ENCODE assay signal across 14 cellular contexts in the genomic region with DNA sequence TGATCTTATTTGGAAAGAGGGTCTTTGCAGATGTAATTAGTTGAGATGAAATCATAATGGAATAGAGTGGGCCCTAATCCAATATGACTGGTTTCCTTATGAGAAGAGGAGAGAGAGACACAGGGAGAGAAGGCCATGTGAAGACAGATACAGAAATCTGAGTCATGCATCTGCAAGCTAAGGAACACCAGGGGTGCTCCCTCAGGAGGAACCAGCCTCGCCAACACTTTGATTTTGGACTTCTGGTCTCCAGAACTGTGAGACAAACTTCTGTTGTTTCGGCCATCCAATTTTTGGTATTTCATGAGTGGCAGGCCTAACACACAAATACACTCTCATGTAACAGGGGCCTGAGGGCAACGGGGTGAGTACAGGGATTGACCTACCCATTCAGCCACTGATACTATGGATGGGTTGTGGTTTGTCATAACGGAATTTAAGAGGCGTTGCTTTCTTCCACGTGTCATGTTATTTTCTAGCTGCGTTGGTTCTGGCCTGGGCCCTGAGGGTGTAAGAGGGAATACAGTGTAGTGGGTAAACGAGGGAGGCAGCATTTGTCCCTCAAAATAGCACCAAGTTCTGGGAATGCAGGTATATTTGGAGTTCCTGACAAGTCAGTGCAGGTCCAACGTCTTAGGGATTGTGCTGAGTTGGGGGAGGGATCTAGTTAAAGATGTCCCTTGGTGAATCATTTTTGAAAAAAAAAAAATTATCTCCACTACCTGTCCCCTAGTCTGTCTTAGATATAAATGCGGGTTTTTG. TPM values are rescaled to one million over a fixed set of nuclear protein-coding genes. Genes with fewer than 3 reads are reported as not detected.
DNase-seq lines count a peak whose midpoint lies in the region; ATAC-seq and TF ChIP-seq lines count a peak whose summit lies in the region.
"Had no signal": no experiment of that assay in that cellular context is flagged by ENCODE, and none has a peak within 500 bp of the region (broad histone marks: within the 10 kb centered on the region; RNA-seq: fewer than 3 reads in every experiment).

No MANE protein-coding gene starts in this region.

- peaks cover 100% of the 10 kb centered on the region for H3K79me2 ChIP-seq in DOHH2 (ENCODE audit: control insufficient read depth, low read length)

- H3K4me2 ChIP-seq in DOHH2 (ENCODE audit: low read length), result peak overlapping the region; percentile 94

- no peaks in the 10 kb centered on the region for H4K20me1 ChIP-seq in DOHH2 (ENCODE audit: control insufficient read depth, insufficient read depth, low read depth, low read length)

- H3K27ac ChIP-seq in DOHH2 (ENCODE audit: low read depth, low read length), result peak overlapping the region; percentile 99

- H3F3A ChIP-seq in DOHH2 (ENCODE audit: control insufficient read depth, insufficient read depth), result peaks cover 64% of the 10 kb centered on the region

- no peaks in the 10 kb centered on the region for H3K9me2 ChIP-seq in DOHH2 (replicated peaks; ENCODE audit: control insufficient read depth, low read length)

- ATAC-seq in natural killer cell, result peak in 1 of 3 donors; percentile 4
- ATAC-seq: Panc1 had no signal

- peak overlapping the region; percentile 69 for H3K4me3 ChIP-seq in DOHH2 (ENCODE audit: low read length)

- H3K9me3 Mint-ChIP-seq in activated naive CD8-positive, alpha-beta T cell treated with anti-CD3 and anti-CD28 coated beads for 36 hours, result no peaks in the 10 kb centered on the region
- H3K9me3 Mint-ChIP-seq in natural killer cell, result no peaks in the 10 kb centered on the region
- H3K9me3 Mint-ChIP-seq: activated naive CD4-positive, alpha-beta T cell treated with anti-CD3 and anti-CD28 coated beads for 36 hours; H9 had no signal

- H3K4me1 ChIP-seq in DOHH2 (ENCODE audit: control insufficient read depth, low read length), result peaks cover 95% of the 10 kb centered on the region

- intact Hi-C loops in natural killer cell (cut with micrococcal nuclease), result loop anchor here (1.0 to 5.0 kb wide), 4 partner anchors 14 to 76 kb away; no protein-coding TSS in a partner anchor

- H3K4me1 Mint-ChIP-seq in activated naive CD8-positive, alpha-beta T cell treated with anti-CD3 and anti-CD28 coated beads for 36 hours, result peaks cover 27% of the 10 kb centered on the region
- H3K4me1 Mint-ChIP-seq in natural killer cell, result peaks cover 75% of the 10 kb centered on the region in 2 donors

- no peak overlapping the region for H3K4me3 Mint-ChIP-seq in activated naive CD8-positive, alpha-beta T cell treated with anti-CD3 and anti-CD28 coated beads for 36 hours
- H3K4me3 Mint-ChIP-seq in natural killer cell, result peak overlapping the region; percentile 67
- H3K4me3 Mint-ChIP-seq: activated naive CD4-positive, alpha-beta T cell treated with anti-CD3 and anti-CD28 coated beads for 36 hours; H9 had no signal

- H3K27me3 Mint-ChIP-seq in activated naive CD8-positive, alpha-beta T cell treated with anti-CD3 and anti-CD28 coated beads for 36 hours, result no peaks in the 10 kb centered on the region
- no peaks in the 10 kb centered on the region for H3K27me3 Mint-ChIP-seq in natural killer cell (ENCODE audit: low read depth in 2 of 2)

- H3K27ac Mint-ChIP-seq in activated naive CD8-positive, alpha-beta T cell treated with anti-CD3 and anti-CD28 coated beads for 36 hours, result peak overlapping the region; percentile 2
- H3K27ac Mint-ChIP-seq in natural killer cell, result peak overlapping the region; percentile 92 to 99

- DNase-seq in MV-4-11 (lab: John Stamatoyannopoulos, UW) (peak; percentile 22), natural killer cell (no peak), OCI-M1 (lab: John Stamatoyannopoulos, UW) (no peak), SK-N-DZ (ENCODE audit: low spot score) (no peak), islet precursor cell (no peak)
- no peak for DNase-seq in activated naive CD8-positive, alpha-beta T cell treated with anti-CD3 and anti-CD28 coated beads for 36 hours
- DNase-seq in activated CD4-positive, CD25-positive, alpha-beta regulatory T cell (lab: John Stamatoyannopoulos, UW), result no peak
- DNase-seq: H9, mesenchymal stem cell, NCI-H1930 had no signal

- H3K9me3 ChIP-seq in DOHH2 (ENCODE audit: control insufficient read depth, insufficient read depth, low read length), result no peaks in the 10 kb centered on the region

- no peaks in the 10 kb centered on the region for H3K36me3 Mint-ChIP-seq in activated naive CD8-positive, alpha-beta T cell treated with anti-CD3 and anti-CD28 coated beads for 36 hours
- H3K36me3 Mint-ChIP-seq in natural killer cell, result no peaks in the 10 kb centered on the region

- no peaks in the 10 kb centered on the region for H3K27me3 ChIP-seq in DOHH2 (ENCODE audit: control insufficient read depth, low read length)

- H3K36me3 ChIP-seq in DOHH2 (ENCODE audit: control insufficient read depth, low read length), result peaks cover 94% of the 10 kb centered on the region

- TF ChIP-seq CTCF in DOHH2 (IDR thresholded peaks at IDR 0.05; ENCODE audit: low read depth, low read length, poor library complexity, severe bottlenecking), result no peak
- TF ChIP-seq CTCF in natural killer cell (IDR thresholded peaks at IDR 0.05), result no peak

RNA-seq across cellular contexts. Expression of a gene that starts 17.7 kb away (rescaled TPM):
- total RNA-seq in activated naive CD8-positive, alpha-beta T cell treated with anti-CD3 and anti-CD28 coated beads for 36 hours, result 1 to 10 TPM; 7.7 to 8.1 TPM
- 100 to 1,000 TPM; 250 to 298 (median 285) TPM for total RNA-seq in natural killer cell
- 0.03 and 0.44 TPM in 2 replicates for polyA plus RNA-seq in SK-N-DZ (2014; cell fraction: cytosol; rRNA removed)
- 0.11 and 0.12 TPM in 2 replicates for polyA plus RNA-seq in SK-N-DZ (2014; cell fraction: nucleus; rRNA removed)
- polyA plus RNA-seq: neural cell had no signal

Comparison
In these comparisons a context has a peak if more than half of its experiments do, and no peak if none do; other contexts are left out.
1. RNA of a gene that starts 17.7 kb away (total RNA-seq): 250 to 298 TPM in natural killer cell; 7.7 to 8.1 TPM in activated naive CD8-positive, alpha-beta T cell treated with anti-CD3 and anti-CD28 coated beads for 36 hours; every median in the first group is over 10 times any median in the second.